1 cellular context compared by ENCODE assay signal in genomic region chr7:139065323-139065722, GRCh38.
TF ChIP-seq lines count a peak whose summit lies in the region.

No MANE protein-coding gene starts in this region.

TF ChIP-seq in IMR-90, 13 proteins besides CTCF, POLR2A, EP300 and RAD21:
- TF ChIP-seq BHLHE40 (IDR thresholded peaks at IDR 0.05; ENCODE audit: low read depth, low read length): no peak
- TF ChIP-seq SMC3 (IDR thresholded peaks at IDR 0.05; ENCODE audit: low read depth, low read length): no peak
- no peak for TF ChIP-seq MAFK (IDR thresholded peaks at IDR 0.05; ENCODE audit: low read depth, low read length)
- TF ChIP-seq RFX5 (IDR thresholded peaks at IDR 0.05; ENCODE audit: low read depth, low read length): no peak
- no peak for TF ChIP-seq MXI1 (IDR thresholded peaks at IDR 0.05; ENCODE audit: borderline replicate concordance, low read depth, low read length)
- no peak for TF ChIP-seq USF2 (IDR thresholded peaks at IDR 0.05; ENCODE audit: low read depth, low read length)
- no peak for TF ChIP-seq ELK1 (IDR thresholded peaks at IDR 0.05; ENCODE audit: borderline replicate concordance, low read depth, low read length)
- TF ChIP-seq RCOR1 (IDR thresholded peaks at IDR 0.05; ENCODE audit: insufficient replicate concordance, low read length): no peak
- TF ChIP-seq FOS (IDR thresholded peaks at IDR 0.05; ENCODE audit: low read depth, low read length): no peak
- no peak for TF ChIP-seq NFE2L2 (IDR thresholded peaks at IDR 0.05; ENCODE audit: low read depth, low read length)
- no peak for TF ChIP-seq CHD1 (IDR thresholded peaks at IDR 0.05; ENCODE audit: low read depth, low read length)
- no peak for TF ChIP-seq MAZ (IDR thresholded peaks at IDR 0.05; ENCODE audit: borderline replicate concordance, low read depth, low read length)
- TF ChIP-seq CEBPB (IDR thresholded peaks at IDR 0.05; ENCODE audit: low read depth, low read length): no peak
